ENCODE assay signal across 9 cellular contexts in genomic region chr3:127002195-127003174, GRCh38. TPM values are rescaled to one million over a fixed set of nuclear protein-coding genes. Genes with fewer than 3 reads are reported as not detected.
DNase-seq lines count a peak whose midpoint lies in the region; ATAC-seq, FAIRE-seq and TF ChIP-seq lines count a peak whose summit lies in the region.
"Had no signal": no experiment of that assay in that cellular context is flagged by ENCODE, and none has a peak within 500 bp of the region (broad histone marks: within the 10 kb centered on the region; RNA-seq: fewer than 3 reads in every experiment).

No MANE protein-coding gene starts in this region.

- CTCF ChIA-PET in RWPE1 (lab: Yijun Ruan, JAX), result interaction anchor here (0.6 to 1.7 kb wide), 9 partner anchors 9 to 1312 kb away, joined by 3 to 8 read pairs (median 4); no protein-coding TSS in a partner anchor

- no peak for TF ChIP-seq POLR2A in GM12892 (IDR thresholded peaks at IDR 0.05; ENCODE audit: low read depth, low read length)

- no peak overlapping the region for H3K4me3 Mint-ChIP-seq in nephron progenitor cell
- H3K4me3 Mint-ChIP-seq: activated naive CD4-positive, alpha-beta T cell treated with anti-CD3 and anti-CD28 coated beads, Interleukin-2, amount 50 U/mL, for 24 hours had no signal

- no peak for FAIRE-seq in GM12892 (lab: Jason Lieb, UNC)

- no peaks in the 10 kb centered on the region for H3K36me3 Mint-ChIP-seq in nephron progenitor cell (ENCODE audit: low read depth)
- H3K36me3 Mint-ChIP-seq: activated naive CD4-positive, alpha-beta T cell treated with anti-CD3 and anti-CD28 coated beads, Interleukin-2, amount 50 U/mL, for 24 hours had no signal

- DNase-seq in Ammon's horn (ENCODE audit: low spot score) (peak; percentile 65), RWPE1 (ENCODE audit: low spot score) (peak; percentile 84), fibroblast of peridontal ligament (ENCODE audit: extremely low read depth) (peak; percentile 92), nephron progenitor cell (peak; percentile 86), NCI-H1417 treated with DMSO at 0.1 percent for 48 hours (lab: John Stamatoyannopoulos, UW) (no peak), GM12892 (ENCODE audit: insufficient read length) (no peak), activated gamma-delta T cell (lab: John Stamatoyannopoulos, UW) (no peak)

- no peaks in the 10 kb centered on the region for H3K9me3 Mint-ChIP-seq in nephron progenitor cell
- H3K9me3 Mint-ChIP-seq: activated naive CD4-positive, alpha-beta T cell treated with anti-CD3 and anti-CD28 coated beads, Interleukin-2, amount 50 U/mL, for 24 hours had no signal

- H3K27ac Mint-ChIP-seq in nephron progenitor cell, result peak overlapping the region; percentile 81
- H3K27ac Mint-ChIP-seq: activated naive CD4-positive, alpha-beta T cell treated with anti-CD3 and anti-CD28 coated beads, Interleukin-2, amount 50 U/mL, for 24 hours had no signal

- H3K27ac ChIP-seq in RWPE1, result no peak overlapping the region

- H3K27me3 Mint-ChIP-seq in nephron progenitor cell (ENCODE audit: low read depth, poor library complexity), result no peaks in the 10 kb centered on the region
- H3K27me3 Mint-ChIP-seq: activated naive CD4-positive, alpha-beta T cell treated with anti-CD3 and anti-CD28 coated beads, Interleukin-2, amount 50 U/mL, for 24 hours had no signal

- ATAC-seq in GM19452 (IDR thresholded peaks at IDR 0.05; ENCODE audit: unreplicated experiment), result no peak

- peaks cover 20% of the 10 kb centered on the region for H3K4me1 Mint-ChIP-seq in nephron progenitor cell
- H3K4me1 Mint-ChIP-seq: activated naive CD4-positive, alpha-beta T cell treated with anti-CD3 and anti-CD28 coated beads, Interleukin-2, amount 50 U/mL, for 24 hours had no signal

- TF ChIP-seq CTCF in RWPE1 (conservative IDR thresholded peaks at IDR 0.05; ENCODE audit: low read depth) (peak; percentile 65), nephron progenitor cell (IDR thresholded peaks at IDR 0.05) (peak; percentile 47)

- POLR2A ChIA-PET in RWPE1 (lab: Yijun Ruan, JAX; ENCODE audit: low non-redundant PET), result no interaction called here

RNA-seq across cellular contexts. Expression of gene PLXNA1, which starts 19.6 kb away (rescaled TPM):
- polyA plus RNA-seq in GM12892 (2012; ENCODE audit: missing spikeins), result 6.4 TPM

Comparison
In these comparisons a context has a peak if more than half of its experiments do, and no peak if none do; other contexts are left out.
1. DNase-seq: peak in Ammon's horn (single experiment), RWPE1 (single experiment), fibroblast of peridontal ligament (single experiment) and nephron progenitor cell (single experiment); none in NCI-H1417 treated with DMSO at 0.1 percent for 48 hours (single experiment), GM12892 (single experiment) and activated gamma-delta T cell (single experiment).